Comparison of ENCODE assay signal across 22 cellular contexts in the genomic region with DNA sequence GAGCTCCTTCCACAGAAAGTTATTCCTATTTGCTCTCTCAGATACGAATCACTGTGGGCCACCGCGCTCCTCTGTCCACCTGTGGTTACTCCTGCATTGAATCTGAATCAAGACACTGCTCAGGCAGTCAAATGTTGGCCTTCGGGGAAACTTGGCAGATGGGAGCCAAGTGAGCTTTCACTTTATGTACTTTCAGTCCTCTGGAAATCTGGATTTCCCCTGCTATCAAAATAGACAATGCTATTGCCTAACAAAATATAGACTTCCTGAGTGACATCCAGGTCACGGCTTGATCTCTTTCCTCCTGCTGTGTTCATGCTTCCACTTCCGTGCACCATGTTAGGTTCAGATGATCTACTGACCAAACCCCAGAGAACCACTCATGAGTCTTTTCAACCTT. TPM values are rescaled to one million over a fixed set of nuclear protein-coding genes. Genes with fewer than 3 reads are reported as not detected.
DNase-seq lines count a peak whose midpoint lies in the region; ATAC-seq, FAIRE-seq and TF ChIP-seq lines count a peak whose summit lies in the region.
"Had no signal": no experiment of that assay in that cellular context is flagged by ENCODE, and none has a peak within 500 bp of the region (broad histone marks: within the 10 kb centered on the region; RNA-seq: fewer than 3 reads in every experiment).

No MANE protein-coding gene starts in this region.

- intact Hi-C loops in endothelial cell of umbilical vein (cut with micrococcal nuclease) (no loop called here), transverse colon (cut with DNase I; ENCODE audit: low total_unique reads) (no loop called here)

- in situ Hi-C loops in transverse colon (cut with MboI; ENCODE audit: low pct_ligation_motif_present in 1 of 4, low pct_unique_long_range_greater_than_20kb in 1 of 4, low sequenced_read_pairs in 3 of 4): no loop called here

- dilution Hi-C loops in endothelial cell of umbilical vein (cut with MboI; ENCODE audit: extremely low pct_ligation_motif_present, low sequenced_read_pairs): no loop called here

- H3K9ac ChIP-seq in endothelial cell of umbilical vein (replicated peaks; ENCODE audit: extremely low read depth, insufficient read depth, low read length) (no peak overlapping the region), muscle layer of colon (ENCODE audit: low read length) (no peak overlapping the region)

- H4K20me1 ChIP-seq in endothelial cell of umbilical vein (replicated peaks; ENCODE audit: control insufficient read depth, extremely low read depth, insufficient read depth, low read length): no peaks in the 10 kb centered on the region

- FAIRE-seq in endothelial cell of umbilical vein (lab: Jason Lieb, UNC): peak; percentile 78
- FAIRE-seq: GM12892 had no signal

- POLR2A ChIA-PET in T-cell (lab: Charles Lee) (interaction anchor here in 1 of 2 donors (0.6 kb wide), 1 partner anchor 181 kb away, joined by 8 read pairs; no protein-coding TSS in a partner anchor), endothelial cell of umbilical vein (lab: Charles Lee) (no interaction called here)

- peaks cover 6% of the 10 kb centered on the region for H3K36me3 Mint-ChIP-seq in T-cell
- H3K36me3 Mint-ChIP-seq in immature natural killer cell: no peaks in the 10 kb centered on the region

- no peaks in the 10 kb centered on the region for H3K79me2 ChIP-seq in endothelial cell of umbilical vein (ENCODE audit: control insufficient read depth, insufficient read depth, low read length)

- H3K27ac Mint-ChIP-seq in T-cell (peak overlapping the region; percentile 45 to 66), immature natural killer cell (peak overlapping the region in 1 of 6 donors; percentile 30)
- H3K27ac Mint-ChIP-seq: B cell; effector memory CD8-positive, alpha-beta T cell had no signal

- H3K4me1 Mint-ChIP-seq in T-cell (peaks cover 29 to 45% (median 34%) of the 10 kb centered on the region in 3 donors), immature natural killer cell (peaks cover 22 to 26% of the 10 kb centered on the region in 2 donors)

- H3K27me3 ChIP-seq in endothelial cell of umbilical vein (ENCODE audit: control insufficient read depth in 2 of 2, insufficient read depth in 2 of 2, low read length in 2 of 2): no peaks in the 10 kb centered on the region
- no peaks in the 10 kb centered on the region for H3K27me3 ChIP-seq in muscle layer of colon (ENCODE audit: control insufficient read depth in 1 of 2, insufficient read depth in 2 of 2, low read length in 2 of 2)
- H3K27me3 ChIP-seq in transverse colon: no peaks in the 10 kb centered on the region

- H3K4me3 ChIP-seq in endothelial cell of umbilical vein (replicated peaks in 1 of 3; ENCODE audit: insufficient read depth in 1 of 3, low read depth in 1 of 3, low read length in 3 of 3) (no peak overlapping the region), muscle layer of colon (ENCODE audit: low read depth in 1 of 2, low read length in 2 of 2) (no peak overlapping the region), transverse colon (no peak overlapping the region)

- H3K9me3 ChIP-seq in endothelial cell of umbilical vein (replicated peaks; ENCODE audit: control insufficient read depth, insufficient read depth, low read length): no peaks in the 10 kb centered on the region
- H3K9me3 ChIP-seq in muscle layer of colon (ENCODE audit: low read length): no peaks in the 10 kb centered on the region
- H3K9me3 ChIP-seq in transverse colon: no peaks in the 10 kb centered on the region

- H3K9me3 Mint-ChIP-seq in T-cell: no peaks in the 10 kb centered on the region
- no peaks in the 10 kb centered on the region for H3K9me3 Mint-ChIP-seq in immature natural killer cell
- H3K9me3 Mint-ChIP-seq: effector memory CD8-positive, alpha-beta T cell had no signal

- ATAC-seq in T-cell (replicated peaks in 1 of 4): no peak
- ATAC-seq: effector memory CD8-positive, alpha-beta T cell; HCT116 had no signal

- H3K36me3 ChIP-seq in endothelial cell of umbilical vein (ENCODE audit: control insufficient read depth in 2 of 2, extremely low read depth in 1 of 2, insufficient read depth in 2 of 2, low read length in 2 of 2) (no peaks in the 10 kb centered on the region), muscle layer of colon (ENCODE audit: insufficient read depth, low read length) (no peaks in the 10 kb centered on the region), transverse colon (no peaks in the 10 kb centered on the region)

- WGBS in transverse colon (ENCODE audit: low coverage in 1 of 2), 2 donors: 63% methylated on average over 6 of the region's 6 CpGs; no CpG with 5 or more reads in 1 of the 2 donors

- H3K27me3 Mint-ChIP-seq in T-cell (peaks cover 0 to 7% of the 10 kb centered on the region in 2 donors), immature natural killer cell (ENCODE audit: low read depth in 3 of 3) (peaks cover 0 to 10% (median 9%) of the 10 kb centered on the region in 3 donors)
- H3K27me3 Mint-ChIP-seq: B cell; effector memory CD8-positive, alpha-beta T cell had no signal

- TF ChIP-seq EP300 in transverse colon (IDR thresholded peaks at IDR 0.05; ENCODE audit: low read depth): no peak

- no peak overlapping the region for H3K27ac ChIP-seq in endothelial cell of umbilical vein (ENCODE audit: insufficient read depth, low read depth, low read length)
- H3K27ac ChIP-seq in muscle layer of colon (ENCODE audit: low read depth, low read length): peak overlapping the region; percentile 42
- H3K27ac ChIP-seq in transverse colon: peak overlapping the region; percentile 77 to 82 (median 80)

- DNase-seq in T-cell (no peak), endothelial cell of umbilical vein (ENCODE audit: low read depth, low spot score) (peak; percentile 65), transverse colon (no peak), immature natural killer cell (no peak), HK-2 (ENCODE audit: unreplicated experiment) (no peak), NCI-H2227 treated with DMSO at 0.1 percent for 48 hours (lab: John Stamatoyannopoulos, UW) (no peak)
- DNase-seq: activated CD8-positive, alpha-beta memory T cell treated with anti-CD3 and anti-CD28 coated beads, Interleukin-2, amount 50 U/mL, for 4 hours; activated effector memory CD4-positive, alpha-beta T cell treated with Interleukin-2 at 50 U/mL for 16 hours; caudate nucleus; DMS 273 treated with DMSO at 0.1 percent for 48 hours; effector memory CD8-positive, alpha-beta T cell; hypothalamus; kidney glomerular epithelial cell; NCI-H2029; NCI-H524 treated with DMSO at 0.1 percent for 48 hours; retina; stimulated activated naive CD4-positive, alpha-beta T cell treated with Interleukin-2 at 50 U/mL for 16 hours; T1000 had no signal

- H3K4me1 ChIP-seq in endothelial cell of umbilical vein (ENCODE audit: control insufficient read depth, extremely low read depth, insufficient read depth, low read length) (peaks cover 39% of the 10 kb centered on the region), muscle layer of colon (ENCODE audit: insufficient read depth, low read length) (peaks cover 55% of the 10 kb centered on the region), transverse colon (peaks cover 4 to 19% (median 7%) of the 10 kb centered on the region in 4 donors)

- H2AFZ ChIP-seq in endothelial cell of umbilical vein (ENCODE audit: low read depth, low read length): no peak overlapping the region

- TF ChIP-seq CTCF in endothelial cell of umbilical vein (IDR thresholded peaks at IDR 0.05; ENCODE audit: extremely low read depth in 1 of 2, insufficient read depth in 1 of 2, low read depth in 1 of 2, low read length in 2 of 2) (no peak), transverse colon (IDR thresholded peaks at IDR 0.05) (no peak)

- BruUV-seq in endothelial cell of umbilical vein (replicated peaks; lab: Mats Ljungman, UMichigan): no TSS peak

- CTCF ChIA-PET in T-cell (lab: Charles Lee): interaction anchor here in 1 of 2 donors (0.6 kb wide), 1 partner anchor 206 kb away, joined by 3 read pairs; a partner anchor contains a TSS
- CTCF ChIA-PET in endothelial cell of umbilical vein (lab: Charles Lee): interaction anchor here (0.8 to 1.9 kb wide), 6 partner anchors 9 to 163 kb away, joined by 3 to 15 read pairs (median 7); no protein-coding TSS in a partner anchor

- TF ChIP-seq POLR2A in endothelial cell of umbilical vein (IDR thresholded peaks at IDR 0.05; ENCODE audit: low read depth, low read length) (no peak), transverse colon (IDR thresholded peaks at IDR 0.05) (no peak)

- H3K9me1 ChIP-seq in endothelial cell of umbilical vein (replicated peaks; ENCODE audit: control insufficient read depth, extremely low read depth, insufficient read depth, low read length): no peaks in the 10 kb centered on the region

- H3K4me2 ChIP-seq in endothelial cell of umbilical vein (ENCODE audit: insufficient read depth, low read length): peak overlapping the region; percentile 46

- no peak overlapping the region for H3K4me3 Mint-ChIP-seq in T-cell
- H3K4me3 Mint-ChIP-seq in immature natural killer cell: no peak overlapping the region
- H3K4me3 Mint-ChIP-seq: B cell; effector memory CD8-positive, alpha-beta T cell had no signal

TF ChIP-seq in endothelial cell of umbilical vein, 7 proteins besides CTCF, POLR2A, EP300 and RAD21:
- TF ChIP-seq, protein P1, sequence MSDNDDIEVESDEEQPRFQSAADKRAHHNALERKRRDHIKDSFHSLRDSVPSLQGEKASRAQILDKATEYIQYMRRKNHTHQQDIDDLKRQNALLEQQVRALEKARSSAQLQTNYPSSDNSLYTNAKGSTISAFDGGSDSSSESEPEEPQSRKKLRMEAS (IDR thresholded peaks at IDR 0.05; ENCODE audit: insufficient read depth, insufficient read length): no peak
- TF ChIP-seq POLR2AphosphoS5 (IDR thresholded peaks at IDR 0.05; ENCODE audit: insufficient read depth, low read depth, low read length) (peak; percentile 58), GATA2 (IDR thresholded peaks at IDR 0.05; ENCODE audit: insufficient read depth, insufficient read length, low read depth, low read length) (peak; percentile 62)

RNA-seq across cellular contexts. Expression of a gene that starts 43.8 kb away (rescaled TPM):
- total RNA-seq in T-cell: 10 to 100 TPM; 14.1 to 32.8 (median 26.0) TPM
- total RNA-seq in endothelial cell of umbilical vein: 59.4 and 73.2 TPM in 2 replicates
- 48.1 and 50.6 TPM in 2 replicates for polyA plus RNA-seq in endothelial cell of umbilical vein
- polyA plus RNA-seq in endothelial cell of umbilical vein (2011; cell fraction: cytosol; rRNA removed): 58.2 and 63.5 TPM in 2 replicates
- 89.8 and 89.9 TPM in 2 replicates for polyA plus RNA-seq in endothelial cell of umbilical vein (2011; cell fraction: nucleus; rRNA removed)
- polyA plus RNA-seq in endothelial cell of umbilical vein (2012): 57.6 and 72.4 TPM in 2 replicates
- polyA minus RNA-seq in endothelial cell of umbilical vein: 71.9 and 75.7 TPM in 2 replicates
- 46.4 TPM for polyA minus RNA-seq in endothelial cell of umbilical vein (2011; cell fraction: cytosol; rRNA and poly(A)+ RNA removed)
- 27.7 and 37.5 TPM in 2 replicates for polyA minus RNA-seq in endothelial cell of umbilical vein (2011; cell fraction: nucleus; rRNA and poly(A)+ RNA removed)
- total RNA-seq in transverse colon: 100 to 1,000 TPM; 139 to 617 (median 162) TPM
- polyA plus RNA-seq in immature natural killer cell: 10 to 100 TPM; 11.1 to 24.0 (median 17.6) TPM
